ENCODE assay signal across 6 cellular contexts in genomic region chr10:49926-50325, GRCh38. TPM values are rescaled to one million over a fixed set of nuclear protein-coding genes. Genes with fewer than 3 reads are reported as not detected.
"Had no signal": no experiment of that assay in that cellular context is flagged by ENCODE, and none has a peak within 500 bp of the region (broad histone marks: within the 10 kb centered on the region; RNA-seq: fewer than 3 reads in every experiment).

No MANE protein-coding gene starts in this region.

RNA-seq across cellular contexts. Expression of gene TUBB8, which starts 0.8 kb away (rescaled TPM):
- total RNA-seq: K562, MCF 10A, Right ventricle myocardium inferior, RPMI7951, SJCRH30, SK-MEL-5 had no signal
